14 cellular contexts compared by ENCODE assay signal in genomic region chr19:48870048-48870447, GRCh38. TPM values are rescaled to one million over a fixed set of nuclear protein-coding genes. Genes with fewer than 3 reads are reported as not detected.
DNase-seq lines count a peak whose midpoint lies in the region; ATAC-seq, FAIRE-seq and TF ChIP-seq lines count a peak whose summit lies in the region.
"Had no signal": no experiment of that assay in that cellular context is flagged by ENCODE, and none has a peak within 500 bp of the region (broad histone marks: within the 10 kb centered on the region; RNA-seq: fewer than 3 reads in every experiment).

No MANE protein-coding gene starts in this region.

- H3K27ac ChIP-seq in RWPE1 (peak overlapping the region; percentile 98), tibial nerve (peak overlapping the region in 3 of 4 donors; percentile 83 to 100 (median 100))

- no peak for TF ChIP-seq EP300 in tibial nerve (IDR thresholded peaks at IDR 0.05)

- H3K36me3 ChIP-seq in tibial nerve = peaks cover 0 to 25% (median 7%) of the 10 kb centered on the region in 3 donors

- POLR2A ChIA-PET in RWPE1 (lab: Yijun Ruan, JAX; ENCODE audit: low non-redundant PET) = interaction anchor here (0.6 to 0.7 kb wide), 2 partner anchors 8 to 74 kb away, joined by 4 read pairs; no protein-coding TSS in a partner anchor

- CTCF ChIA-PET in RWPE1 (lab: Yijun Ruan, JAX) = interaction anchor here (0.6 kb wide), 1 partner anchor 73 kb away, joined by 3 read pairs; no protein-coding TSS in a partner anchor

- WGBS in tibial nerve, 2 donors = 85 to 93% methylated on average over 9 of the region's 9 CpGs

- H3K9me3 ChIP-seq in tibial nerve = no peaks in the 10 kb centered on the region
- H3K9me3 ChIP-seq: HAP-1 had no signal

- no peak for ATAC-seq in GM19467 (IDR thresholded peaks at IDR 0.05; ENCODE audit: unreplicated experiment)

- FAIRE-seq in frontal cortex (lab: Jason Lieb, UNC) = no peak

- H3K27me3 ChIP-seq in tibial nerve = no peaks in the 10 kb centered on the region

- H3K4me3 ChIP-seq in tibial nerve = no peak overlapping the region
- H3K4me3 ChIP-seq: HAP-1 had no signal

- no peak for TF ChIP-seq POLR2A in tibial nerve (IDR thresholded peaks at IDR 0.05)

- DNase-seq in CD1c-positive myeloid dendritic cell (ENCODE audit: extremely low spot score) = peak; percentile 23
- no peak for DNase-seq in RWPE1 (ENCODE audit: low spot score)
- DNase-seq in kidney tubule cell (ENCODE audit: low spot score) = peak; percentile 50
- DNase-seq in tibial nerve (ENCODE audit: low spot score in 2 of 2) = no peak
- DNase-seq in frontal cortex (ENCODE audit: low spot score in 2 of 2) = no peak
- DNase-seq in NCI-H2107 (lab: John Stamatoyannopoulos, UW) = no peak
- DNase-seq: Calu3, DMS 273 treated with DMSO at 0.1 percent for 48 hours, GOT3 had no signal

- peaks cover 0 to 67% (median 25%) of the 10 kb centered on the region in 4 donors for H3K4me1 ChIP-seq in tibial nerve

- TF ChIP-seq CTCF in RWPE1 (conservative IDR thresholded peaks at IDR 0.05; ENCODE audit: low read depth) (no peak), tibial nerve (IDR thresholded peaks at IDR 0.05) (no peak)

RNA-seq across cellular contexts. Expression of gene PLEKHA4, which starts 1.6 kb away (rescaled TPM):
- total RNA-seq in tibial nerve (100 to 1,000 TPM; 211 to 444 (median 282) TPM), frontal cortex (1.6 TPM)

RNA-seq across cellular contexts. Expression of gene PPP1R15A, which starts 2.2 kb away (rescaled TPM):
- total RNA-seq in tibial nerve (100 to 1,000 TPM in 2 of 4 donors, 10 to 100 TPM in 2; 81.0 to 171 (median 101) TPM), frontal cortex (23.6 TPM)

RNA-seq across cellular contexts. Expression of gene TULP2, which starts 28.5 kb away (rescaled TPM):
- 1 to 10 TPM in 1 of 4 donors, under 1 TPM in 2, not detected in 1; 0.22 to 2.5 (median 0.60) TPM for total RNA-seq in tibial nerve
- total RNA-seq in frontal cortex = under 0.01 TPM
- total RNA-seq: A673, Calu3, Daoy, HT1080 had no signal

RNA-seq across cellular contexts. Expression of gene NUCB1, which starts 30.1 kb away (rescaled TPM):
- total RNA-seq in tibial nerve (100 to 1,000 TPM; 220 to 352 (median 287) TPM), frontal cortex (39.5 TPM)

RNA-seq across cellular contexts. Expression of gene HSD17B14, which starts 33.8 kb away (rescaled TPM):
- total RNA-seq in tibial nerve (10 to 100 TPM; 20.1 to 34.5 (median 26.3) TPM), frontal cortex (1.2 TPM)
- total RNA-seq: HT1080 had no signal

Comparison
In these comparisons a context has a peak if more than half of its experiments do, and no peak if none do; other contexts are left out.
1. DNase-seq: peak in CD1c-positive myeloid dendritic cell (single experiment) and kidney tubule cell (single experiment); none in RWPE1 (single experiment), tibial nerve (0 of 2), frontal cortex (0 of 2) and NCI-H2107 (single experiment).
2. RNA of gene PLEKHA4, which starts 1.6 kb away (total RNA-seq): 211 to 444 TPM in tibial nerve; 1.6 TPM in frontal cortex (single experiment); every median in the first group is over 10 times any median in the second.